ENCODE assay signal across 11 cellular contexts in the genomic region with DNA sequence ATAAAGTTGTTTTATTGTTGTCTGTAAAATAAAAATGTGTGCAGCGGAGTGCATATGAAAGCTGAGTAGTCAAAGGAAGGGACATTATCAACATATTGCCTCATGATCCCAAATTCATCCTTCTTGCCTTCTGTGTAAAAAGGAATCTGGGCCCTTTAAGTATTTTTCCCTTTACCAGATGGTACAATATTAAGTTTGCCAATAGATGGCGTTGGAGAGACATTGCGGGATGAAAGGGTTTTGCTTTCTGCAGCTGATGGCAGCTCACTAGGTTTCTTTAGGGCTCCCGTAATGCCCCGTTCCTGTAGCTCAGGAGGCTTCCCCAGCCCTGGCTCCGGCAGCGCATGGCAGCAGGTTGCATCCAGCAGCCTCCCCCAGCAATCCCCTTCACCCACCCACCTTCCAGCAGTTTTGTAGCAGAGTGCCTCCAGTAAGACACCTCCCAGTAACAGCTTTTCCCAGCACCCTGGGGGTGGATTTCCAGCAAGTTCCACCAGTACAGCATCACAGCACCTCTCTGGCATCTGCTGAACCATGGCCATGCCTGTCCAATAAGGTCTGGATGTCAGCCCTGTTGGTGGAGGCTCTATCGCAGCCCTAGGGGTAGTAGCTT.
DNase-seq lines count a peak whose midpoint lies in the region; ATAC-seq and TF ChIP-seq lines count a peak whose summit lies in the region.
"Had no signal": no experiment of that assay in that cellular context is flagged by ENCODE, and none has a peak within 500 bp of the region (broad histone marks: within the 10 kb centered on the region; RNA-seq: fewer than 3 reads in every experiment).

No MANE protein-coding gene starts in this region.

- no peaks in the 10 kb centered on the region for H3K36me3 ChIP-seq in BE2C

- no peaks in the 10 kb centered on the region for H3K4me1 ChIP-seq in BE2C
- H3K4me1 ChIP-seq: parathyroid adenoma had no signal

- TF ChIP-seq CTCF in BE2C (IDR thresholded peaks at IDR 0.05; ENCODE audit: low read depth, low read length) (peak; percentile 68), GM20000 (IDR thresholded peaks at IDR 0.05; ENCODE audit: extremely low read depth, missing control alignments) (peak; percentile 8)

- TF ChIP-seq POLR2A in erythroblast (IDR thresholded peaks at IDR 0.05; ENCODE audit: low read length) = no peak

- no peaks in the 10 kb centered on the region; the same call in 1 of the 2 replicates for H3K27me3 ChIP-seq in BE2C

- no peak for DNase-seq in BE2C
- DNase-seq in GM20000 (ENCODE audit: low spot score) = no peak
- peak; percentile 55 for DNase-seq in OCI-M1 (lab: John Stamatoyannopoulos, UW)
- peak; percentile 25 to 43 for DNase-seq in erythroblast (lab: John Stamatoyannopoulos, UW)
- DNase-seq in GOT3 (lab: John Stamatoyannopoulos, UW) = no peak
- DNase-seq in KG1 (lab: John Stamatoyannopoulos, UW) = no peak
- no peak for DNase-seq in mucosa of gallbladder (ENCODE audit: low spot score)
- DNase-seq: anterior cingulate cortex, hippocampal formation had no signal

- no peak overlapping the region for H3K4me3 ChIP-seq in BE2C (ENCODE audit: low read depth, low read length)

- peaks cover 7% of the 10 kb centered on the region for H3K9me3 ChIP-seq in BE2C

- ATAC-seq in GM21515 (IDR thresholded peaks at IDR 0.05; ENCODE audit: unreplicated experiment) = no peak

Comparison
In these comparisons a context has a peak if more than half of its experiments do, and no peak if none do; other contexts are left out.
1. DNase-seq: peak in OCI-M1 (single experiment) and erythroblast (2 of 2); none in BE2C (single experiment), GM20000 (single experiment), GOT3 (single experiment), KG1 (single experiment) and mucosa of gallbladder (single experiment).